10 cellular contexts compared by ENCODE assay signal in the genomic region with DNA sequence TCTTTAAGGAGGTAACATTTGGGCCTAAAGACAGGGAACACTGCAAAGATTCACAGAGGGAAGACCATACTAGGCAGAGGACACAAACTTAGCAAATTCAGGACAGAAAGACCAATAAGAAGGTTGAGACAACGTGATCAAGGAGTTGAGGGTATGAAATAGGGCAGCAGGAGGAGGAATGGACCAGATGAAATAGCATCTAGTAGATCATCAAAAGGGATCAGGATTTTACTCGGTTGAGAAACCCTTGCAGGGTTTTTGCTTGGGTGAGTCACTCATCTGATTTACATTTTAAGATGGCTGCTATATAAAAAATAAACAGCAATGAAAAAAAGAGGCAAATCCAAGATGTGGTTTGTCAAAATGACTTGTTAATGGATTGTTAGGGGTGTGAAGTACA. TPM values are rescaled to one million over a fixed set of nuclear protein-coding genes. Genes with fewer than 3 reads are reported as not detected.
A peak's percentile ranks its signal among the peaks of the same experiment; 100 is the strongest.
DNase-seq lines count a peak whose midpoint lies in the region; ATAC-seq and TF ChIP-seq lines count a peak whose summit lies in the region.
"Had no signal": no experiment of that assay in that cellular context is flagged by ENCODE, and none has a peak within 500 bp of the region (broad histone marks: within the 10 kb centered on the region; RNA-seq: fewer than 3 reads in every experiment).

No MANE protein-coding gene starts in this region.

- 22% methylated on average over 2 of the region's 2 CpGs for WGBS in mesenchymal stem cell

- peak overlapping the region; percentile 58 for H3K27ac Mint-ChIP-seq in activated naive CD8-positive, alpha-beta T cell treated with anti-CD3 and anti-CD28 coated beads for 36 hours

- peaks cover 9% of the 10 kb centered on the region for H3K27me3 Mint-ChIP-seq in activated naive CD8-positive, alpha-beta T cell treated with anti-CD3 and anti-CD28 coated beads for 36 hours

- H3K9me3 Mint-ChIP-seq in activated naive CD8-positive, alpha-beta T cell treated with anti-CD3 and anti-CD28 coated beads for 36 hours, result peaks cover 1% of the 10 kb centered on the region

- H3K27ac ChIP-seq in HL-60 (replicated peaks) (no peak overlapping the region), mesenchymal stem cell (ENCODE audit: low read length, poor library complexity, severe bottlenecking) (no peak overlapping the region)

- DNase-seq in AG20443 (ENCODE audit: low spot score), result peak; percentile 24
- no peak for DNase-seq in HL-60 (ENCODE audit: low read depth in 1 of 2, low spot score in 1 of 2)
- DNase-seq in activated naive CD8-positive, alpha-beta T cell treated with anti-CD3 and anti-CD28 coated beads for 36 hours, result no peak
- DNase-seq in mesenchymal stem cell, result peak; percentile 82
- no peak for DNase-seq in GM20000 (ENCODE audit: low spot score)
- DNase-seq in mucosa of descending colon, result no peak
- DNase-seq in HAP-1 (ENCODE audit: low spot score in 2 of 2), result no peak
- DNase-seq: posterior cingulate gyrus, SHP77 had no signal

- H3K9ac ChIP-seq in mesenchymal stem cell (ENCODE audit: low read length), result peak overlapping the region; percentile 59

- H3K36me3 ChIP-seq in mesenchymal stem cell (ENCODE audit: control insufficient read depth in 1 of 2, insufficient read depth in 2 of 2, low read depth in 1 of 2, low read length in 2 of 2), result peaks cover 0 to 19% of the 10 kb centered on the region in 2 experiments
- no peaks in the 10 kb centered on the region for H3K36me3 ChIP-seq in mucosa of descending colon (ENCODE audit: low read depth)
- peaks cover 45% of the 10 kb centered on the region for H3K36me3 ChIP-seq in HAP-1 (replicated peaks)

- no peak overlapping the region for H4K91ac ChIP-seq in mesenchymal stem cell (ENCODE audit: low read length)

- intact Hi-C loops in mucosa of descending colon (cut with DNase I, micrococcal nuclease), result no loop called here

- H2BK15ac ChIP-seq in mesenchymal stem cell (ENCODE audit: low read depth, poor library complexity, severe bottlenecking), result no peak overlapping the region

- H3K36me3 Mint-ChIP-seq in activated naive CD8-positive, alpha-beta T cell treated with anti-CD3 and anti-CD28 coated beads for 36 hours, result peaks cover 63% of the 10 kb centered on the region

- ATAC-seq in mucosa of descending colon (no peak), HG02623 (IDR thresholded peaks at IDR 0.05; ENCODE audit: unreplicated experiment) (no peak)

- no peak overlapping the region for H3K4ac ChIP-seq in mesenchymal stem cell (ENCODE audit: low read depth in 1 of 2, low read length in 2 of 2)

- H3K4me3 ChIP-seq in HL-60 (replicated peaks; ENCODE audit: insufficient read depth, low read length), result peak overlapping the region; percentile 7
- peak overlapping the region in 1 of 2 experiments; percentile 48 for H3K4me3 ChIP-seq in mesenchymal stem cell (ENCODE audit: insufficient read depth in 1 of 2, low read depth in 1 of 2, low read length in 2 of 2)
- H3K4me3 ChIP-seq in mucosa of descending colon, result no peak overlapping the region
- no peak overlapping the region for H3K4me3 ChIP-seq in HAP-1

- H3K4me3 Mint-ChIP-seq in activated naive CD8-positive, alpha-beta T cell treated with anti-CD3 and anti-CD28 coated beads for 36 hours, result peak overlapping the region; percentile 57

- peak overlapping the region; percentile 38 for H3K4me2 ChIP-seq in mesenchymal stem cell (ENCODE audit: low read length, poor library complexity, severe bottlenecking)

- H3K23ac ChIP-seq in mesenchymal stem cell (ENCODE audit: low read length in 2 of 2), result no peak overlapping the region

- no peaks in the 10 kb centered on the region for H3K9me3 ChIP-seq in mesenchymal stem cell (ENCODE audit: control insufficient read depth, low read length)
- H3K9me3 ChIP-seq in mucosa of descending colon, result no peaks in the 10 kb centered on the region
- H3K9me3 ChIP-seq in HAP-1, result no peaks in the 10 kb centered on the region; the same call in 1 of the 2 replicates

- H3K14ac ChIP-seq in mesenchymal stem cell (ENCODE audit: low read length in 2 of 2), result no peak overlapping the region

- H3K18ac ChIP-seq in mesenchymal stem cell (ENCODE audit: low read depth in 1 of 2, low read length in 2 of 2), result peak overlapping the region in 1 of 2 experiments; percentile 39

- no peak overlapping the region for H2AK5ac ChIP-seq in mesenchymal stem cell (ENCODE audit: low read length, severe bottlenecking)

- no peak overlapping the region for H4K8ac ChIP-seq in mesenchymal stem cell (ENCODE audit: low read length)

- in situ Hi-C loops in HAP-1 (cut with MboI; ENCODE audit: low sequenced_read_pairs), result loop anchor here (25.0 kb wide), 1 partner anchor 502 kb away; a partner anchor contains a TSS

- H3K4me1 ChIP-seq in mesenchymal stem cell (ENCODE audit: control insufficient read depth, insufficient read depth, low read depth, low read length), result peaks cover 11% of the 10 kb centered on the region
- H3K4me1 ChIP-seq in mucosa of descending colon (ENCODE audit: low read depth), result peaks cover 78% of the 10 kb centered on the region
- peaks cover 34% of the 10 kb centered on the region for H3K4me1 ChIP-seq in HAP-1

- TF ChIP-seq CTCF in HL-60 (IDR thresholded peaks at IDR 0.05; ENCODE audit: insufficient read depth, low read length) (no peak), GM20000 (IDR thresholded peaks at IDR 0.05; ENCODE audit: extremely low read depth, missing control alignments) (no peak), mucosa of descending colon (IDR thresholded peaks at IDR 0.05) (no peak)

- H2BK120ac ChIP-seq in mesenchymal stem cell (ENCODE audit: low read depth, low read length), result no peak overlapping the region

- H3K79me1 ChIP-seq in mesenchymal stem cell (replicated peaks; ENCODE audit: low read length, poor library complexity, severe bottlenecking), result no peaks in the 10 kb centered on the region

- H2BK5ac ChIP-seq in mesenchymal stem cell (ENCODE audit: low read depth, low read length, poor library complexity, severe bottlenecking), result no peak overlapping the region

- no peak overlapping the region for H2AFZ ChIP-seq in mesenchymal stem cell (ENCODE audit: low read depth, low read length)

- no peak overlapping the region for H2BK12ac ChIP-seq in mesenchymal stem cell (ENCODE audit: low read length in 2 of 2)

- peaks cover 73% of the 10 kb centered on the region for H3K4me1 Mint-ChIP-seq in activated naive CD8-positive, alpha-beta T cell treated with anti-CD3 and anti-CD28 coated beads for 36 hours

- H3K27me3 ChIP-seq in HL-60 (ENCODE audit: insufficient read depth, poor library complexity, severe bottlenecking), result no peaks in the 10 kb centered on the region
- no peaks in the 10 kb centered on the region for H3K27me3 ChIP-seq in mesenchymal stem cell (ENCODE audit: control insufficient read depth in 1 of 2, insufficient read depth in 1 of 2, low read length in 2 of 2)
- no peaks in the 10 kb centered on the region for H3K27me3 ChIP-seq in HAP-1 (ENCODE audit: low read depth)

RNA-seq across cellular contexts. Expression of a gene that starts 4.7 kb away (rescaled TPM):
- total RNA-seq in activated naive CD8-positive, alpha-beta T cell treated with anti-CD3 and anti-CD28 coated beads for 36 hours, result 100 to 1,000 TPM; 237 to 239 TPM
- polyA plus RNA-seq in mesenchymal stem cell (2013, experiment 1 of 2), result 96.2 TPM
- 93.1 TPM for polyA plus RNA-seq in mesenchymal stem cell (2013, experiment 2 of 2)
- total RNA-seq in mucosa of descending colon, result 100 to 1,000 TPM; 111 to 130 (median 123) TPM

RNA-seq across cellular contexts. Expression of a gene that starts 34.8 kb away (rescaled TPM):
- total RNA-seq in activated naive CD8-positive, alpha-beta T cell treated with anti-CD3 and anti-CD28 coated beads for 36 hours, result 10 to 100 TPM; 28.4 to 30.0 TPM
- 1.9 TPM for polyA plus RNA-seq in mesenchymal stem cell (2013, experiment 1 of 2)
- 2.8 TPM for polyA plus RNA-seq in mesenchymal stem cell (2013, experiment 2 of 2)
- total RNA-seq in mucosa of descending colon, result 1 to 10 TPM; 2.2 to 5.1 (median 2.6) TPM

Comparison
In these comparisons a context has a peak if more than half of its experiments do, and no peak if none do; other contexts are left out.
1. DNase-seq: peak in AG20443 (single experiment) and mesenchymal stem cell (single experiment); none in HL-60 (0 of 2), activated naive CD8-positive, alpha-beta T cell treated with anti-CD3 and anti-CD28 coated beads for 36 hours (single experiment), GM20000 (single experiment), mucosa of descending colon (0 of 3) and HAP-1 (0 of 2).
2. RNA of a gene that starts 34.8 kb away (total RNA-seq): 28.4 to 30.0 TPM in activated naive CD8-positive, alpha-beta T cell treated with anti-CD3 and anti-CD28 coated beads for 36 hours; 2.2 to 5.1 TPM in mucosa of descending colon; every median in the first group is over 4 times any median in the second.